Comparison of ENCODE assay signal across 23 cellular contexts in genomic region chr22:40519948-40520331, GRCh38.
DNase-seq lines count a peak whose midpoint lies in the region; ATAC-seq, FAIRE-seq and TF ChIP-seq lines count a peak whose summit lies in the region.
"Had no signal": no experiment of that assay in that cellular context is flagged by ENCODE, and none has a peak within 500 bp of the region (broad histone marks: within the 10 kb centered on the region; RNA-seq: fewer than 3 reads in every experiment).

No MANE protein-coding gene starts in this region.

- H3K36me3 ChIP-seq in GM12878 (ENCODE audit: control insufficient read depth in 2 of 2, insufficient read depth in 2 of 2, low read length in 1 of 2) (peaks cover 0 to 14% of the 10 kb centered on the region in 2 experiments), muscle layer of duodenum (ENCODE audit: control insufficient read depth in 1 of 2, insufficient read depth in 2 of 2, low read length in 2 of 2) (no peaks in the 10 kb centered on the region), adrenal gland (replicated peaks in 1 of 2) (no peaks in the 10 kb centered on the region)
- H3K36me3 ChIP-seq: SJCRH30, uterus had no signal

- H3K79me2 ChIP-seq in GM12878 (ENCODE audit: control insufficient read depth, insufficient read depth, low read length): peaks cover 42% of the 10 kb centered on the region

- SMC1A ChIA-PET in GM12878 (lab: Charles Lee; ENCODE audit: uncharacterized antibody, unreplicated experiment): interaction anchor here (0.8 to 12.0 kb wide), 11 partner anchors 9 to 131 kb away, joined by 3 to 99 read pairs (median 4); no protein-coding TSS in a partner anchor

- no peak overlapping the region for H3K4me3 Mint-ChIP-seq in activated CD4-positive, alpha-beta T cell treated with anti-CD3 and anti-CD28 coated beads, Interleukin-2, amount 10 ng/mL, durations not matched to agents 24 days and 14 days
- H3K4me3 Mint-ChIP-seq: nephron, WTC11 had no signal

- no peak overlapping the region for H3K4me3 ChIP-seq in GM12878
- H3K4me3 ChIP-seq in muscle layer of duodenum (ENCODE audit: low read depth in 1 of 2, low read length in 2 of 2): no peak overlapping the region
- H3K4me3 ChIP-seq in coronary artery: no peak overlapping the region
- no peak overlapping the region for H3K4me3 ChIP-seq in adrenal gland
- H3K4me3 ChIP-seq: BLaER1, lung, SJCRH30, uterus had no signal

- no peak for TF ChIP-seq RAD21 in GM12878 (IDR thresholded peaks at IDR 0.05; ENCODE audit: insufficient read depth, low read depth, low read length)

- H3K9me3 ChIP-seq in GM12878 (replicated peaks; ENCODE audit: control insufficient read depth, insufficient read depth, low read length) (no peaks in the 10 kb centered on the region; the same call in 1 of the 3 replicates), muscle layer of duodenum (ENCODE audit: control insufficient read depth in 1 of 2, low read length in 2 of 2) (no peaks in the 10 kb centered on the region), adrenal gland (replicated peaks in 1 of 3) (no peaks in the 10 kb centered on the region)
- H3K9me3 ChIP-seq: SJCRH30, uterus had no signal

- H3K9ac ChIP-seq in GM12878 (ENCODE audit: control insufficient read depth, insufficient read depth, low read length): no peak overlapping the region
- H3K9ac ChIP-seq: BLaER1 had no signal

- intact Hi-C loops in activated CD4-positive, alpha-beta T cell treated with anti-CD3 and anti-CD28 coated beads, Interleukin-2, amount 10 ng/mL, durations not matched to agents 24 days and 14 days (cut with micrococcal nuclease): loop anchor here (2.0 kb wide), 3 partner anchors 13 to 59 kb away; no protein-coding TSS in a partner anchor
- intact Hi-C loops in GM12878 (cut with micrococcal nuclease; ENCODE audit: unreplicated experiment): no loop called here
- intact Hi-C loops in adrenal gland (cut with DNase I): loop anchor here in 1 of 2 donors (10.0 kb wide), 1 partner anchor 125 kb away; no protein-coding TSS in a partner anchor

- DNase-seq in activated CD4-positive, alpha-beta T cell treated with anti-CD3 and anti-CD28 coated beads, Interleukin-2, amount 10 ng/mL, durations not matched to agents 24 days and 14 days: no peak
- DNase-seq in activated CD4-positive, alpha-beta T cell treated with anti-CD3 and anti-CD28 coated beads for 48 hours: no peak
- DNase-seq in EH (ENCODE audit: low read depth) (peak; percentile 35), GM12878 (ENCODE audit: low read depth, low spot score) (no peak), NCI-H510A (lab: John Stamatoyannopoulos, UW) (no peak), coronary artery (ENCODE audit: low spot score) (no peak), adrenal gland (no peak)
- DNase-seq: activated CD8-positive, alpha-beta memory T cell treated with anti-CD3 and anti-CD28 coated beads, Interleukin-2, amount 10 ng/mL, durations not matched to agents 7 days and 5 days; activated gamma-delta T cell; cortex of kidney; HCEC 1CT; NCI-H1436; NCI-H2171; NCI-H69; posterior cingulate gyrus; SJCRH30; uterus had no signal

- H3K27me3 ChIP-seq in GM12878 (replicated peaks in 1 of 2; ENCODE audit: control insufficient read depth in 2 of 2, insufficient read depth in 2 of 2, low read length in 1 of 2) (no peaks in the 10 kb centered on the region), muscle layer of duodenum (ENCODE audit: low read depth, low read length) (no peaks in the 10 kb centered on the region), adrenal gland (no peaks in the 10 kb centered on the region)
- H3K27me3 ChIP-seq: SJCRH30, uterus had no signal

- FAIRE-seq in GM12878 (lab: Jason Lieb, UNC): no peak

- H3K27ac ChIP-seq in GM12878 (ENCODE audit: control insufficient read depth, insufficient read depth) (peak overlapping the region; percentile 50; the same call in 1 of the 2 replicates), muscle layer of duodenum (ENCODE audit: low read length) (peak overlapping the region; percentile 86), coronary artery (no peak overlapping the region), adrenal gland (no peak overlapping the region)
- H3K27ac ChIP-seq: BLaER1, SJCRH30, uterus had no signal

- BruUV-seq in GM12878 (replicated peaks; lab: Mats Ljungman, UMichigan): no TSS peak

- CTCF ChIA-PET in GM12878 (lab: Yijun Ruan, JAX): interaction anchor here (0.7 to 6.7 kb wide), 3 partner anchors 12 to 83 kb away, joined by 3 to 39 read pairs (median 9); no protein-coding TSS in a partner anchor

- TF ChIP-seq CTCF in GM12878 (IDR thresholded peaks at IDR 0.05 in 2 of 3, conservative IDR thresholded peaks at IDR 0.05 in 1 of 3; ENCODE audit: control insufficient read depth in 2 of 3, extremely low read depth in 1 of 3, insufficient read depth in 1 of 3, low read depth in 3 of 3, low read length in 3 of 3) (no peak), coronary artery (IDR thresholded peaks at IDR 0.05) (no peak), adrenal gland (IDR thresholded peaks at IDR 0.05) (no peak)

- no peaks in the 10 kb centered on the region for H4K20me1 ChIP-seq in GM12878 (ENCODE audit: control insufficient read depth, insufficient read depth)

- no peak for TF ChIP-seq EP300 in GM12878 (IDR thresholded peaks at IDR 0.05; ENCODE audit: borderline replicate concordance in 1 of 2, control insufficient read depth in 1 of 2, low read depth in 2 of 2, low read length in 2 of 2)

- no peak overlapping the region for H2AFZ ChIP-seq in GM12878 (ENCODE audit: control insufficient read depth, low read depth, low read length)

- no peaks in the 10 kb centered on the region for H3K9me3 Mint-ChIP-seq in activated CD4-positive, alpha-beta T cell treated with anti-CD3 and anti-CD28 coated beads, Interleukin-2, amount 10 ng/mL, durations not matched to agents 24 days and 14 days
- H3K9me3 Mint-ChIP-seq: T-helper 1 cell treated with Interleukin-12 subunit alpha and Interleukin-12 subunit beta and Interleukin-4 antibody, amounts not matched to agents 30 μg/mL and 1 μg/mL, for 36 hours had no signal

- in situ Hi-C loops in GM12878 (cut with MboI): no loop called here

- 35% methylated on average over 3 of the region's 3 CpGs for WGBS in GM12878 (ENCODE audit: insufficient coverage, insufficient replicate concordance, low lambda C conversion rate, missing lambda C conversion rate)
- 88 to 96% (median 93%) methylated on average over 3 of the region's 3 CpGs for WGBS in adrenal gland, 4 donors

- peak overlapping the region; percentile 1 for H3K27ac Mint-ChIP-seq in activated CD4-positive, alpha-beta T cell treated with anti-CD3 and anti-CD28 coated beads, Interleukin-2, amount 10 ng/mL, durations not matched to agents 24 days and 14 days
- H3K27ac Mint-ChIP-seq: nephron, WTC11 had no signal

- H3K4me2 ChIP-seq in GM12878 (ENCODE audit: control insufficient read depth, insufficient read depth): peak overlapping the region; percentile 30

- H3K27me3 Mint-ChIP-seq in activated CD4-positive, alpha-beta T cell treated with anti-CD3 and anti-CD28 coated beads, Interleukin-2, amount 10 ng/mL, durations not matched to agents 24 days and 14 days: no peaks in the 10 kb centered on the region
- H3K27me3 Mint-ChIP-seq: activated CD8-positive, alpha-beta memory T cell treated with anti-CD3 and anti-CD28 coated beads, Interleukin-2, amount 10 ng/mL, durations not matched to agents 7 days and 5 days had no signal

- POLR2A ChIA-PET in GM12878 (lab: Charles Lee): interaction anchor here (0.6 to 1.6 kb wide), 4 partner anchors 27 to 117 kb away, joined by 3 to 4 read pairs (median 4); partner anchors contain the start of gene MRTFA

- no peak for TF ChIP-seq POLR2A in GM12878 (IDR thresholded peaks at IDR 0.05; ENCODE audit: low read depth, low read length)
- no peak for TF ChIP-seq POLR2A in adrenal gland (IDR thresholded peaks at IDR 0.05)

- peaks cover 22% of the 10 kb centered on the region for H3K36me3 Mint-ChIP-seq in activated CD4-positive, alpha-beta T cell treated with anti-CD3 and anti-CD28 coated beads, Interleukin-2, amount 10 ng/mL, durations not matched to agents 24 days and 14 days (ENCODE audit: low read depth)
- H3K36me3 Mint-ChIP-seq: WTC11 had no signal

- no peak for ATAC-seq in GM12878
- ATAC-seq: WTC11 had no signal

- peaks cover 24% of the 10 kb centered on the region for H3K4me1 Mint-ChIP-seq in activated CD4-positive, alpha-beta T cell treated with anti-CD3 and anti-CD28 coated beads, Interleukin-2, amount 10 ng/mL, durations not matched to agents 24 days and 14 days
- H3K4me1 Mint-ChIP-seq: nephron had no signal

- H3K4me1 ChIP-seq in GM12878 (ENCODE audit: control insufficient read depth, insufficient read depth, low read length) (peaks cover 19% of the 10 kb centered on the region), muscle layer of duodenum (ENCODE audit: control insufficient read depth in 1 of 2, insufficient read depth in 2 of 2, low read length in 2 of 2) (no peaks in the 10 kb centered on the region), adrenal gland (replicated peaks in 1 of 2) (peaks cover 4 to 10% of the 10 kb centered on the region in 2 donors)
- H3K4me1 ChIP-seq: SJCRH30 had no signal

- RAD21 ChIA-PET in GM12878 (lab: Charles Lee; ENCODE audit: unreplicated experiment): interaction anchor here (2.3 kb wide), 1 partner anchor 126 kb away, joined by 13 read pairs; no protein-coding TSS in a partner anchor

TF ChIP-seq in GM12878, 131 proteins besides CTCF, POLR2A, EP300 and RAD21 (continues in another document):
- no peak for TF ChIP-seq YY1 (IDR thresholded peaks at IDR 0.05; ENCODE audit: low read depth, low read length)
- TF ChIP-seq IKZF2 (IDR thresholded peaks at IDR 0.05): no peak
- no peak for TF ChIP-seq SMARCA5 (IDR thresholded peaks at IDR 0.05)
- TF ChIP-seq SPI1 (IDR thresholded peaks at IDR 0.05; ENCODE audit: borderline replicate concordance, insufficient read depth, low read depth, low read length): no peak
- TF ChIP-seq GABPA (IDR thresholded peaks at IDR 0.05; ENCODE audit: low read depth): no peak
- TF ChIP-seq IKZF1 (conservative IDR thresholded peaks at IDR 0.05): no peak
- TF ChIP-seq SREBF1 (IDR thresholded peaks at IDR 0.05; ENCODE audit: low read length): no peak
- TF ChIP-seq EED (IDR thresholded peaks at IDR 0.05; ENCODE audit: low read depth): no peak
- TF ChIP-seq, protein P1, sequence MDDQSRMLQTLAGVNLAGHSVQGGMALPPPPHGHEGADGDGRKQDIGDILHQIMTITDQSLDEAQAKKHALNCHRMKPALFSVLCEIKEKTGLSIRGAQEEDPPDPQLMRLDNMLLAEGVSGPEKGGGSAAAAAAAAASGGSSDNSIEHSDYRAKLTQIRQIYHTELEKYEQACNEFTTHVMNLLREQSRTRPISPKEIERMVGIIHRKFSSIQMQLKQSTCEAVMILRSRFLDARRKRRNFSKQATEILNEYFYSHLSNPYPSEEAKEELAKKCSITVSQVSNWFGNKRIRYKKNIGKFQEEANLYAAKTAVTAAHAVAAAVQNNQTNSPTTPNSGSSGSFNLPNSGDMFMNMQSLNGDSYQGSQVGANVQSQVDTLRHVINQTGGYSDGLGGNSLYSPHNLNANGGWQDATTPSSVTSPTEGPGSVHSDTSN (IDR thresholded peaks at IDR 0.05; ENCODE audit: insufficient replicate concordance, low read depth, low read length): no peak
- TF ChIP-seq ZNF274 (IDR thresholded peaks at IDR 0.05; ENCODE audit: insufficient read depth, insufficient read length): no peak
- no peak for TF ChIP-seq NR2C1 (IDR thresholded peaks at IDR 0.05)
- TF ChIP-seq KLF5 (IDR thresholded peaks at IDR 0.05; ENCODE audit: partially characterized antibody): no peak

Comparison
In these comparisons a context has a peak if more than half of its experiments do, and no peak if none do; other contexts are left out.
1. H3K27ac ChIP-seq: peak in GM12878 (single experiment) and muscle layer of duodenum (single experiment); none in coronary artery (0 of 2) and adrenal gland (0 of 5).